In the genomic region with DNA sequence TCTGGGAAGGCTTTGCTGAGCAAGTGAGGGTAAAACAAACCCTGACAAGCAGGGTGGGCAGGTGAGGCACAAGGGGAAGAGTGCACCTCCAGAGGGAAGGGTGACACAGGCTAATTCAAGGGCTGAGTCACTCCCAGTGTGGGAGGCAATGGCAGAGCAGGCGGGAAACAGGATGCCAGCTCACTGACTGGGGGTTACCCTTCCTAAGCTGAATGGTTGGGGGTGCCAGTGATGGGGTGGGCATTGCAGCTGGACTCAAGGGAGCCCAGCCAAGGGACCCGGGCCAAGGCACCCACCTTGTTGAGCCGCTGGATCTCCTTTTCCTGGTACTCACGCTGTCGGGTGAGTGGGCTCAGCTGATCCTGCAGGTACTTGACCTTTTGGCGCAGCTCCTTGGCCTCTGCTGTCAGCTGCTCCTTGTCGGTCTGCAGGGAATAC, we compare ENCODE assay signal across 12 cellular contexts. TPM values are rescaled to one million over a fixed set of nuclear protein-coding genes. Genes with fewer than 3 reads are reported as not detected.
A peak's percentile ranks its signal among the peaks of the same experiment; 100 is the strongest.
DNase-seq lines count a peak whose midpoint lies in the region; ATAC-seq and TF ChIP-seq lines count a peak whose summit lies in the region.
"Had no signal": no experiment of that assay in that cellular context is flagged by ENCODE, and none has a peak within 500 bp of the region (broad histone marks: within the 10 kb centered on the region; RNA-seq: fewer than 3 reads in every experiment).

No MANE protein-coding gene starts in this region.

- CTCF ChIA-PET in activated naive CD4-positive, alpha-beta T cell treated with anti-CD3 and anti-CD28 coated beads for 36 hours (lab: Charles Lee) = interaction anchor here (1.1 to 1.5 kb wide), 4 partner anchors 9 to 127 kb away, joined by 3 to 11 read pairs (median 6); no protein-coding TSS in a partner anchor
- CTCF ChIA-PET in activated naive CD4-positive, alpha-beta T cell treated with anti-CD3 and anti-CD28 coated beads, Interleukin-2, amount 10 ng/mL, durations not matched to agents 7 days and 5 days (lab: Charles Lee) = interaction anchor here (1.0 kb wide), 1 partner anchor 9 kb away, joined by 6 read pairs; no protein-coding TSS in a partner anchor

- no peak overlapping the region for H2AFZ ChIP-seq in osteoblast (ENCODE audit: low read length)

- peak overlapping the region; percentile 65 for H3K27ac Mint-ChIP-seq in activated naive CD4-positive, alpha-beta T cell treated with anti-CD3 and anti-CD28 coated beads for 36 hours
- no peak overlapping the region for H3K27ac Mint-ChIP-seq in activated naive CD4-positive, alpha-beta T cell treated with anti-CD3 and anti-CD28 coated beads, Interleukin-2, amount 10 ng/mL, durations not matched to agents 7 days and 5 days
- H3K27ac Mint-ChIP-seq in endothelial cell (ENCODE audit: unreplicated experiment) = no peak overlapping the region

- TF ChIP-seq CTCF in endothelial cell (IDR thresholded peaks at IDR 0.05; ENCODE audit: unreplicated experiment) (no peak), osteoblast (IDR thresholded peaks at IDR 0.05; ENCODE audit: extremely low read depth, low read depth, low read length) (no peak), upper lobe of right lung (IDR thresholded peaks at IDR 0.05) (no peak)

- H3K4me3 ChIP-seq in osteoblast (ENCODE audit: insufficient read depth, low read length) = peak overlapping the region; percentile 3
- H3K4me3 ChIP-seq in upper lobe of right lung = no peak overlapping the region
- H3K4me3 ChIP-seq: BLaER1 treated with 17β-estradiol and CSF1 and Interleukin-3, amounts not matched to agents 10 nM and 100 nM had no signal

- H3K4me3 Mint-ChIP-seq in activated naive CD4-positive, alpha-beta T cell treated with anti-CD3 and anti-CD28 coated beads for 36 hours = no peak overlapping the region
- H3K4me3 Mint-ChIP-seq in activated naive CD4-positive, alpha-beta T cell treated with anti-CD3 and anti-CD28 coated beads, Interleukin-2, amount 10 ng/mL, durations not matched to agents 7 days and 5 days = no peak overlapping the region
- peak overlapping the region; percentile 40 for H3K4me3 Mint-ChIP-seq in endothelial cell (ENCODE audit: unreplicated experiment)

- ATAC-seq in upper lobe of right lung (no peak), HG03039 (IDR thresholded peaks at IDR 0.05; ENCODE audit: unreplicated experiment) (no peak)

- H3K27ac ChIP-seq in osteoblast (ENCODE audit: low read depth, low read length) (peak overlapping the region; percentile 64), upper lobe of right lung (peak overlapping the region; percentile 78)
- H3K27ac ChIP-seq: BLaER1 treated with 17β-estradiol and CSF1 and Interleukin-3, amounts not matched to agents 10 nM and 100 nM had no signal

- peaks cover 33% of the 10 kb centered on the region for H3K4me1 ChIP-seq in osteoblast (ENCODE audit: insufficient read depth, low read length)
- H3K4me1 ChIP-seq in upper lobe of right lung = peaks cover 41% of the 10 kb centered on the region

- intact Hi-C loops in activated naive CD4-positive, alpha-beta T cell treated with anti-CD3 and anti-CD28 coated beads for 36 hours (cut with micrococcal nuclease) = no loop called here
- intact Hi-C loops in upper lobe of right lung (cut with DNase I) = no loop called here

- DNase-seq in activated naive CD4-positive, alpha-beta T cell treated with anti-CD3 and anti-CD28 coated beads for 36 hours = peak; percentile 59
- no peak for DNase-seq in activated naive CD4-positive, alpha-beta T cell treated with anti-CD3 and anti-CD28 coated beads, Interleukin-2, amount 10 ng/mL, durations not matched to agents 7 days and 5 days
- DNase-seq in endothelial cell (ENCODE audit: low spot score) (no peak), osteoblast (ENCODE audit: insufficient read length, low spot score, missing footprints) (no peak), upper lobe of right lung (no peak), NCI-H2081 (lab: John Stamatoyannopoulos, UW) (no peak), NCI-H2196 treated with DMSO at 0.1 percent for 48 hours (lab: John Stamatoyannopoulos, UW; ENCODE audit: unreplicated experiment) (no peak)
- DNase-seq: MV-4-11, SHP77, small intestine had no signal

- no peaks in the 10 kb centered on the region for H4K20me1 ChIP-seq in osteoblast (ENCODE audit: insufficient read depth, low read length)

- H3K9me3 ChIP-seq in osteoblast (ENCODE audit: low read depth, low read length) (no peaks in the 10 kb centered on the region), upper lobe of right lung (no peaks in the 10 kb centered on the region)
- H3K9me3 ChIP-seq: BLaER1 treated with 17β-estradiol and CSF1 and Interleukin-3, amounts not matched to agents 10 nM and 100 nM had no signal

- H3K4me1 Mint-ChIP-seq in activated naive CD4-positive, alpha-beta T cell treated with anti-CD3 and anti-CD28 coated beads for 36 hours (ENCODE audit: low read depth) = peaks cover 11% of the 10 kb centered on the region
- H3K4me1 Mint-ChIP-seq in activated naive CD4-positive, alpha-beta T cell treated with anti-CD3 and anti-CD28 coated beads, Interleukin-2, amount 10 ng/mL, durations not matched to agents 7 days and 5 days = peaks cover 2% of the 10 kb centered on the region
- H3K4me1 Mint-ChIP-seq in endothelial cell (ENCODE audit: unreplicated experiment) = peaks cover 4% of the 10 kb centered on the region

- H3K36me3 ChIP-seq in osteoblast (ENCODE audit: insufficient read depth, low read length) = peaks cover 45% of the 10 kb centered on the region
- H3K36me3 ChIP-seq in upper lobe of right lung = peaks cover 94% of the 10 kb centered on the region

- H3K4me2 ChIP-seq in osteoblast (ENCODE audit: insufficient read depth, low read length) = peak overlapping the region; percentile 51
- H3K4me2 ChIP-seq: BLaER1 treated with 17β-estradiol and CSF1 and Interleukin-3, amounts not matched to agents 10 nM and 100 nM had no signal

- H3K27me3 Mint-ChIP-seq in activated naive CD4-positive, alpha-beta T cell treated with anti-CD3 and anti-CD28 coated beads for 36 hours (ENCODE audit: low read depth) = no peaks in the 10 kb centered on the region
- no peaks in the 10 kb centered on the region for H3K27me3 Mint-ChIP-seq in activated naive CD4-positive, alpha-beta T cell treated with anti-CD3 and anti-CD28 coated beads, Interleukin-2, amount 10 ng/mL, durations not matched to agents 7 days and 5 days
- peaks cover 6% of the 10 kb centered on the region for H3K27me3 Mint-ChIP-seq in endothelial cell (ENCODE audit: unreplicated experiment)

- no peaks in the 10 kb centered on the region for H3K27me3 ChIP-seq in osteoblast (ENCODE audit: insufficient read depth, low read length)
- H3K27me3 ChIP-seq in upper lobe of right lung = no peaks in the 10 kb centered on the region
- H3K27me3 ChIP-seq: BLaER1 treated with 17β-estradiol and CSF1 and Interleukin-3, amounts not matched to agents 10 nM and 100 nM had no signal

- H3K9me3 Mint-ChIP-seq in activated naive CD4-positive, alpha-beta T cell treated with anti-CD3 and anti-CD28 coated beads for 36 hours = no peaks in the 10 kb centered on the region
- H3K9me3 Mint-ChIP-seq in activated naive CD4-positive, alpha-beta T cell treated with anti-CD3 and anti-CD28 coated beads, Interleukin-2, amount 10 ng/mL, durations not matched to agents 7 days and 5 days = no peaks in the 10 kb centered on the region
- no peaks in the 10 kb centered on the region for H3K9me3 Mint-ChIP-seq in endothelial cell (ENCODE audit: unreplicated experiment)

- H3K79me2 ChIP-seq in osteoblast (ENCODE audit: insufficient read depth, low read length) = no peaks in the 10 kb centered on the region

- peaks cover 57% of the 10 kb centered on the region for H3K36me3 Mint-ChIP-seq in activated naive CD4-positive, alpha-beta T cell treated with anti-CD3 and anti-CD28 coated beads for 36 hours (ENCODE audit: low read depth)
- peaks cover 61% of the 10 kb centered on the region for H3K36me3 Mint-ChIP-seq in activated naive CD4-positive, alpha-beta T cell treated with anti-CD3 and anti-CD28 coated beads, Interleukin-2, amount 10 ng/mL, durations not matched to agents 7 days and 5 days
- H3K36me3 Mint-ChIP-seq in endothelial cell (ENCODE audit: low read depth, unreplicated experiment) = peaks cover 55% of the 10 kb centered on the region

RNA-seq across cellular contexts. Expression of a gene that starts 18.4 kb away (rescaled TPM):
- total RNA-seq in activated naive CD4-positive, alpha-beta T cell treated with anti-CD3 and anti-CD28 coated beads for 36 hours = not detected
- total RNA-seq in endothelial cell (ENCODE audit: unreplicated experiment) = 32.5 TPM
- total RNA-seq in osteoblast = 8.8 and 9.8 TPM in 2 replicates
- total RNA-seq in upper lobe of right lung = 1,259 TPM

RNA-seq across cellular contexts. Expression of a gene that starts 42.0 kb away (rescaled TPM):
- total RNA-seq in activated naive CD4-positive, alpha-beta T cell treated with anti-CD3 and anti-CD28 coated beads for 36 hours = 100 to 1,000 TPM; 238 to 263 TPM
- 76.0 TPM for total RNA-seq in endothelial cell (ENCODE audit: unreplicated experiment)
- total RNA-seq in osteoblast = 66.3 and 85.8 TPM in 2 replicates
- total RNA-seq in upper lobe of right lung = 120 TPM

Comparison
In these comparisons a context has a peak if more than half of its experiments do, and no peak if none do; other contexts are left out.
1. RNA of a gene that starts 18.4 kb away (total RNA-seq): 1,259 TPM in upper lobe of right lung (single experiment); 32.5 TPM in endothelial cell (single experiment), 8.8 to 9.8 TPM in osteoblast and not detected in activated naive CD4-positive, alpha-beta T cell treated with anti-CD3 and anti-CD28 coated beads for 36 hours; every median in the first group is over 10 times any median in the second.